Comparison of ENCODE assay signal across 20 cellular contexts in the genomic region with DNA sequence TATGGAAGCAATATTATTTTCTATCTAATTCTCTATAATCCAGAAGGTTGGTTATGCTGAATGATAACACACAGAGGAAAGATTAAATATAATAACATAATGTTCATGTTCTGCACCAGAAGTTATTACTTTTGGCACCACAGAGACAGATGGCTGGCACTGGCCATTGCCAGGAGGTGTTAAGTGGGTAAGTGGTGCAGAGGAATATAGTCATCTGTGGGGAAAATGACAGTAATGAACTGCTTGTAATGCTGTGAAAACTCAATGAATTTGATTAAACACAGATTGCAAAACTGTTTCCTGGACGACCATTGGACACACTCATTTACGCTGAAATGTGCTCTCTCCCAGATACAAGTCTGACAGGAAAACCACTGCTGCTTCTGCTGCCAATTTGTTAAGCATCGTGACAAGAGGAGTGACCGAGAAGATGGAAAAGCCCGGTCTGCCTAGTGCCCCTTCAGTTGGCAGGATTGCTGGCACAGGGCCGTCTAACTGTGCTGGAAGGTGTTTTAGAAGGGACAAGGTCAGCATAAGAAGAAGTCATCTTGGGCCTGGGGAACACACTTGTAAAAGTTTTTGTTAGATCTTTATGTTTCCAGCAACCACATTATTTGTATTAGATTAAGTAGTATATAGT.
"Had no signal": no experiment of that assay in that cellular context is flagged by ENCODE, and none has a peak within 500 bp of the region (broad histone marks: within the 10 kb centered on the region; RNA-seq: fewer than 3 reads in every experiment).

No MANE protein-coding gene starts in this region.

- H3K27ac ChIP-seq: gastrocnemius medialis, neutrophil, ovary, psoas muscle, skin epidermis, stomach had no signal

- H3K9me3 ChIP-seq: gastrocnemius medialis, mucosa of descending colon, neutrophil, ovary, psoas muscle, stomach had no signal

- ATAC-seq: esophagus mucosa; gastrocnemius medialis; left colon; mucosa of descending colon; naive thymus-derived CD8-positive, alpha-beta T cell; psoas muscle; sciatic nerve; stimulated activated naive B cell treated with anti-CD40 and anti-IgM and Interleukin-4, amounts not matched to agents 10 μg/mL and 1 μg/mL and 100 μg/mL, for 72 hours had no signal

- H3K4me3 ChIP-seq: gastrocnemius medialis, mucosa of descending colon, ovary, psoas muscle, skin epidermis, stomach had no signal

- H3K36me3 ChIP-seq: gastrocnemius medialis, neutrophil, ovary, stomach had no signal

- DNase-seq: effector memory CD4-positive, alpha-beta T cell; gastrocnemius medialis; glutamatergic neuron; left colon; mammary epithelial cell; mucosa of descending colon; naive thymus-derived CD8-positive, alpha-beta T cell; ovary; psoas muscle; retina; stimulated activated CD4-positive, alpha-beta T cell treated with anti-CD3 and anti-CD28 coated beads, Interleukin-2, amount 100 ng/mL, for 24 hours; stimulated activated CD4-positive, alpha-beta T cell treated with anti-CD3 and anti-CD28 coated beads, Interleukin-4, amount 100 ng/mL, for 4 hours; stimulated activated naive B cell treated with anti-CD40 and anti-IgM and Interleukin-4, amounts not matched to agents 10 μg/mL and 1 μg/mL and 100 μg/mL, for 72 hours; stomach; substantia nigra; trophoblast cell had no signal

- H3K4me1 ChIP-seq: gastrocnemius medialis, psoas muscle, stomach had no signal

- H3K27me3 ChIP-seq: gastrocnemius medialis, neutrophil, ovary, stomach had no signal
